1 cellular context compared by ENCODE assay signal in the genomic region with DNA sequence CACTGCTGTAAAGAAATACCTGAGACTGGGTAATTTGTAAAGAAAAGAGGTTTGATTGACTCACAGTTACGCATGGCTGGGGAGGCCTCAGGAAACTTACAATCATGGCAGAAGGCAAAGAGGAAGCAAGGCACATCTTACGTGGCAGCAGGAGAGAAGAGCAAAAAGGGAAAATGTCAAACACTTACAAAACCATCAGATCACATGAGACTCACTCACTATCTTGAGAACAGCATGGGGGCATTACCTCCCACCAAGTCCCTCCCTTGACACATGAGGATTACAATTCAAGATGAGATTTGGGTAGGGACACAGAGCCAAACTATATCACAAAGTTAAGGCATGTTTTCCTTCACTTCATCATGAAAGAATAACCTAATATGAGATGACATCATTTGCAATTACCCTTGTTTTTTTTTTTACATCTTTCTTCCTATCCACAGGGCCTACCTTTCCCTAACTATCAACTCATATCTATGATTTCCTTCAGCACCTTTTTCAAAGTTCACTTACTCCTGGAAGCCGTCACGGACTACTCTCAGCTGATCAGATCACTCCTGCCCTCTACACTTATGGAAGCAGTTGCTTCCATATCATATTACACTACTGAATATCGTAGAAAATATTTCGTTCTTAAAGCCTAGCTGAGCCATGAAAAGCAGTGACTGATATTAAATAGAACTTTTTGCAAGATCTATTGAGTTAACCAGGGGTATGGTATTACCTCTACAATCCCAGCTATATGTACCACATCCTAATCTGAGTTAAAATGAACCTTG.
TF ChIP-seq lines count a peak whose summit lies in the region.

No MANE protein-coding gene starts in this region.

TF ChIP-seq in HepG2, 621 proteins besides CTCF, POLR2A, EP300 and RAD21:
- no peak for TF ChIP-seq ZNF329 (CRISPR knock-in tag; IDR thresholded peaks at IDR 0.05; ENCODE audit: low read depth)
- no peak for TF ChIP-seq GLI4 (CRISPR knock-in tag; IDR thresholded peaks at IDR 0.05; ENCODE audit: borderline replicate concordance)
- no peak for TF ChIP-seq EHMT2 (IDR thresholded peaks at IDR 0.05; ENCODE audit: borderline replicate concordance, low read depth, low read length)
- peak; percentile 80 for TF ChIP-seq ATF7 (IDR thresholded peaks at IDR 0.05)
- TF ChIP-seq ATF7 (CRISPR knock-in tag; IDR thresholded peaks at IDR 0.05): no peak
